ENCODE assay signal across 8 cellular contexts in the genomic region with DNA sequence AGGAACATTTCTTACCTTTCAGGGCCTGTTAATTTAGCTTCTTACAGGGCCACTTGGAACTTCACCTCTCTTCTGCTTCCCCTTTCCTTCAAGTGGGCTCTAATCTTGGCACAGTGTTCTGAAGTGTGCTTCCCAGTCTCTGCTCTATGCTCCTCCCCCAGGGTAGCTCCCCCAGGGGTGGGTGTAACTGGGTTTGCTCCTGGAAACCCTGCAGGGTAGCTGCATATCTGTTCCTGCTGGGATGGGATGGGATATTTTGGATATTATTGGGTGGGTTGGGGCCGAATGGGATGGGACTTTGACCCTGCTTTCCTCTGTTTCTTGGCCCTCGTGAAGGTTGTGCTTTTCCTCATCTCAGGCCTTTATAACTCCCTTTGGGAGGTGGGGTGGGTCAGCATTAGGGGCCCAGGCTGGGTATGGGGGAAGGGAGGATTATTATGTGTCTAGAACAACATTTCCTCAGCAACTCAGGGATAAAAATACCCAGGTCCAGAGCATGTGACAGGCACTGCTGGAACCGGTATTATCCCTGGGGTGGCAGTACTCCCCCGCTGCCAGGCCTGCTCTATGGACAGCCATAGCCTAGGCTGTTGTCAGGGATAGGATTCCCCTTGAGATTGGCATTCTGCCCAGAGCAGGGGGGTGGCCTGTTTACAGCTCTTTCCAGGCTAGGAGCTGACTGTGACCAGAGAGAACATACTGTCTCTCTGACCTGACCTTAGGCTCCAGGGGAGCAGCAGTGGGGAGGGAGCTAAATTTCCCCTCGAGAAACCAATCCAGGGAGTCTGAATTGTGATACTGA. TPM values are rescaled to one million over a fixed set of nuclear protein-coding genes. Genes with fewer than 3 reads are reported as not detected.
DNase-seq lines count a peak whose midpoint lies in the region; ATAC-seq and TF ChIP-seq lines count a peak whose summit lies in the region.

No MANE protein-coding gene starts in this region.

- no peaks in the 10 kb centered on the region for H3K27me3 Mint-ChIP-seq in activated naive CD8-positive, alpha-beta T cell treated with anti-CD3 and anti-CD28 coated beads, Interleukin-2, amount 50 U/mL, for 24 hours

- DNase-seq in DMS 273 (lab: John Stamatoyannopoulos, UW; ENCODE audit: unreplicated experiment) = peak; percentile 87
- DNase-seq in NCI-H2081 treated with DMSO at 0.1 percent for 48 hours (lab: John Stamatoyannopoulos, UW) = peak; percentile 75
- DNase-seq in activated naive CD8-positive, alpha-beta T cell treated with anti-CD3 and anti-CD28 coated beads, Interleukin-2, amount 50 U/mL, for 24 hours = no peak
- peak; percentile 85 for DNase-seq in left cardiac atrium
- DNase-seq in retinal pigment epithelial cell (ENCODE audit: low read depth) = peak; percentile 84
- no peak for DNase-seq in SKM-1 treated with dmso at 0.1 percent for 144 hours (lab: John Stamatoyannopoulos, UW; ENCODE audit: unreplicated experiment)
- DNase-seq in epidermal melanocyte (ENCODE audit: insufficient read length, low spot score) = no peak
- no peak for DNase-seq in NOMO-1 treated with DMSO at 0.1 percent for 48 hours (lab: John Stamatoyannopoulos, UW; ENCODE audit: unreplicated experiment)

- H3K4me3 ChIP-seq in retinal pigment epithelial cell (ENCODE audit: low read length) = peak overlapping the region; percentile 92

- peaks cover 64% of the 10 kb centered on the region for H3K36me3 Mint-ChIP-seq in activated naive CD8-positive, alpha-beta T cell treated with anti-CD3 and anti-CD28 coated beads, Interleukin-2, amount 50 U/mL, for 24 hours (ENCODE audit: low read depth)

- intact Hi-C loops in left cardiac atrium (cut with DNase I) = no loop called here

- no peak for ATAC-seq in activated naive CD8-positive, alpha-beta T cell treated with anti-CD3 and anti-CD28 coated beads, Interleukin-2, amount 50 U/mL, for 24 hours
- peak; percentile 23 to 54 for ATAC-seq in left cardiac atrium

- H3K27ac Mint-ChIP-seq in activated naive CD8-positive, alpha-beta T cell treated with anti-CD3 and anti-CD28 coated beads, Interleukin-2, amount 50 U/mL, for 24 hours = peak overlapping the region; percentile 74

- H3K9me3 Mint-ChIP-seq in activated naive CD8-positive, alpha-beta T cell treated with anti-CD3 and anti-CD28 coated beads, Interleukin-2, amount 50 U/mL, for 24 hours = no peaks in the 10 kb centered on the region

- H3K4me3 Mint-ChIP-seq in activated naive CD8-positive, alpha-beta T cell treated with anti-CD3 and anti-CD28 coated beads, Interleukin-2, amount 50 U/mL, for 24 hours = peak overlapping the region; percentile 42

- H3K4me1 Mint-ChIP-seq in activated naive CD8-positive, alpha-beta T cell treated with anti-CD3 and anti-CD28 coated beads, Interleukin-2, amount 50 U/mL, for 24 hours = peaks cover 75% of the 10 kb centered on the region

- TF ChIP-seq CTCF in retinal pigment epithelial cell (conservative IDR thresholded peaks at IDR 0.05; ENCODE audit: low read depth, low read length) = peak; percentile 14

RNA-seq across cellular contexts. Expression of gene NFE2L1, which starts 5.0 kb away (rescaled TPM):
- total RNA-seq in left cardiac atrium = 100 to 1,000 TPM; 527 to 675 TPM

RNA-seq across cellular contexts. Expression of gene COPZ2, which starts 15.6 kb away (rescaled TPM):
- 10 to 100 TPM; 50.5 to 54.0 TPM for total RNA-seq in left cardiac atrium

RNA-seq across cellular contexts. Expression of gene CBX1, which starts 48.1 kb away (rescaled TPM):
- total RNA-seq in left cardiac atrium = 10 to 100 TPM; 29.2 to 35.6 TPM

RNA-seq across cellular contexts. Expression of gene SNX11, which starts 54.4 kb away (rescaled TPM):
- total RNA-seq in left cardiac atrium = 10 to 100 TPM; 13.3 to 14.7 TPM

Comparison
In these comparisons a context has a peak if more than half of its experiments do, and no peak if none do; other contexts are left out.
1. DNase-seq: peak in DMS 273 (single experiment), NCI-H2081 treated with DMSO at 0.1 percent for 48 hours (single experiment), left cardiac atrium (single experiment) and retinal pigment epithelial cell (single experiment); none in activated naive CD8-positive, alpha-beta T cell treated with anti-CD3 and anti-CD28 coated beads, Interleukin-2, amount 50 U/mL, for 24 hours (single experiment), SKM-1 treated with dmso at 0.1 percent for 144 hours (single experiment), epidermal melanocyte (single experiment) and NOMO-1 treated with DMSO at 0.1 percent for 48 hours (single experiment).